16 cellular contexts compared by ENCODE assay signal in the genomic region with DNA sequence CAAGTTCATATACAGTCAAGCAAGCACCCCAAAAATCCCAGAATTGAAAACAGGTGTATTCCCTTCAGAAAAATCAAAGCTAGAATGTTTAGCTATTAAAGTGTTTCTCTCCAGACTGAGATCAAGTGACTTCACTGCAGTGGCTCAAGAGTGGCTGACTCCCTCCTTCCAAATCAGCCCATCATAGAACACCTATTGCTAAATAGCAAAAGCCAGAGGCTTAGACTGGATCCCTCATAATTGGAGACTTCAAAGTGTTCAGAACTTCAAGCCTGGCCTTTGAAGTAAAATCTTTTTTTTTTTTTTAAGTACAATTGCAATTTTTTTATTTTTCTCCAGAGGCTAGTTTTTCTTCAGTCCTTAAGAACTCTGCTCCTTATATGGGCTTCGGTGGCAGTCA. TPM values are rescaled to one million over a fixed set of nuclear protein-coding genes. Genes with fewer than 3 reads are reported as not detected.
DNase-seq lines count a peak whose midpoint lies in the region; ATAC-seq and TF ChIP-seq lines count a peak whose summit lies in the region.
"Had no signal": no experiment of that assay in that cellular context is flagged by ENCODE, and none has a peak within 500 bp of the region (broad histone marks: within the 10 kb centered on the region; RNA-seq: fewer than 3 reads in every experiment).

No MANE protein-coding gene starts in this region.

- no peaks in the 10 kb centered on the region for H3K9me3 ChIP-seq in RWPE2 (ENCODE audit: severe bottlenecking)
- H3K9me3 ChIP-seq: ascending aorta, esophagus squamous epithelium, tibial artery had no signal

- H3K27me3 ChIP-seq in RWPE2 (ENCODE audit: insufficient read depth, poor library complexity, severe bottlenecking) = no peaks in the 10 kb centered on the region
- H3K27me3 ChIP-seq: ascending aorta, esophagus squamous epithelium, tibial artery had no signal

- H3K4me3 ChIP-seq in RWPE2 (ENCODE audit: severe bottlenecking) = no peak overlapping the region
- H3K4me3 ChIP-seq: esophagus squamous epithelium, tibial artery had no signal

- H3K4me1 Mint-ChIP-seq in activated naive CD4-positive, alpha-beta T cell treated with anti-CD3 and anti-CD28 coated beads, Interleukin-2, amount 50 U/mL, for 24 hours = peaks cover 42% of the 10 kb centered on the region
- peaks cover 8% of the 10 kb centered on the region for H3K4me1 Mint-ChIP-seq in stimulated activated memory B cell treated with anti-CD40 and anti-IgM and Interleukin-4, amounts not matched to agents 10 μg/mL and 1 μg/mL and 100 μg/mL, for 72 hours

- no peak for ATAC-seq in activated naive CD4-positive, alpha-beta T cell treated with anti-CD3 and anti-CD28 coated beads, Interleukin-2, amount 50 U/mL, for 72 hours
- no peak for ATAC-seq in RWPE2 (ENCODE audit: low read depth)
- ATAC-seq in stimulated activated memory B cell treated with anti-CD40 and anti-IgM and Interleukin-4, amounts not matched to agents 10 μg/mL and 1 μg/mL and 100 μg/mL, for 72 hours = no peak
- ATAC-seq: left lobe of liver had no signal

- H3K4me3 Mint-ChIP-seq in activated naive CD4-positive, alpha-beta T cell treated with anti-CD3 and anti-CD28 coated beads, Interleukin-2, amount 50 U/mL, for 24 hours = no peak overlapping the region
- H3K4me3 Mint-ChIP-seq in stimulated activated memory B cell treated with anti-CD40 and anti-IgM and Interleukin-4, amounts not matched to agents 10 μg/mL and 1 μg/mL and 100 μg/mL, for 72 hours = no peak overlapping the region
- H3K4me3 Mint-ChIP-seq: T-helper 1 cell treated with Interleukin-12 subunit alpha and Interleukin-12 subunit beta and Interleukin-4 antibody, amounts not matched to agents 30 μg/mL and 1 μg/mL, for 36 hours had no signal

- peaks cover 2% of the 10 kb centered on the region for H3K36me3 Mint-ChIP-seq in activated naive CD4-positive, alpha-beta T cell treated with anti-CD3 and anti-CD28 coated beads, Interleukin-2, amount 50 U/mL, for 24 hours
- peaks cover 4 to 7% of the 10 kb centered on the region in 2 donors for H3K36me3 Mint-ChIP-seq in activated naive CD4-positive, alpha-beta T cell treated with anti-CD3 and anti-CD28 coated beads, Interleukin-2, amount 50 U/mL, for 72 hours
- H3K36me3 Mint-ChIP-seq in stimulated activated memory B cell treated with anti-CD40 and anti-IgM and Interleukin-4, amounts not matched to agents 10 μg/mL and 1 μg/mL and 100 μg/mL, for 72 hours = peaks cover 5% of the 10 kb centered on the region

- H3K27ac ChIP-seq in RWPE2 (ENCODE audit: poor library complexity, severe bottlenecking) = peak overlapping the region; percentile 99
- H3K27ac ChIP-seq: ascending aorta, tibial artery had no signal

- TF ChIP-seq CTCF in RWPE2 (IDR thresholded peaks at IDR 0.05; ENCODE audit: poor library complexity, severe bottlenecking) = no peak

- no peak for DNase-seq in activated naive CD4-positive, alpha-beta T cell treated with anti-CD3 and anti-CD28 coated beads, Interleukin-2, amount 50 U/mL, for 72 hours (ENCODE audit: low spot score in 2 of 2)
- DNase-seq in RWPE2 (ENCODE audit: low spot score) = no peak
- peak; percentile 8 for DNase-seq in fibroblast of gingiva (ENCODE audit: low read depth)
- no peak for DNase-seq in 8988T
- no peak for DNase-seq in anterior cingulate cortex (lab: John Stamatoyannopoulos, UW)
- no peak for DNase-seq in cortex of kidney (lab: John Stamatoyannopoulos, UW)
- DNase-seq: activated CD4-positive, alpha-beta T cell treated with anti-CD3 and anti-CD28 coated beads for 1 hour; DMS 273 treated with DMSO at 0.1 percent for 48 hours; esophagus squamous epithelium; stimulated activated CD4-positive, alpha-beta T cell treated with anti-CD3 and anti-CD28 coated beads, Interleukin-1b, Interleukin-23, amount 100 ng/mL, for 48 hours; tibial artery had no signal

- peaks cover 84% of the 10 kb centered on the region for H3K36me3 ChIP-seq in RWPE2 (ENCODE audit: low read depth)

- H3K27ac Mint-ChIP-seq in activated naive CD4-positive, alpha-beta T cell treated with anti-CD3 and anti-CD28 coated beads, Interleukin-2, amount 50 U/mL, for 24 hours = peak overlapping the region; percentile 83
- H3K27ac Mint-ChIP-seq in activated naive CD4-positive, alpha-beta T cell treated with anti-CD3 and anti-CD28 coated beads, Interleukin-2, amount 50 U/mL, for 72 hours = peak overlapping the region in 1 of 2 donors; percentile 40
- peak overlapping the region; percentile 35 for H3K27ac Mint-ChIP-seq in stimulated activated memory B cell treated with anti-CD40 and anti-IgM and Interleukin-4, amounts not matched to agents 10 μg/mL and 1 μg/mL and 100 μg/mL, for 72 hours
- H3K27ac Mint-ChIP-seq: T-helper 1 cell treated with Interleukin-12 subunit alpha and Interleukin-12 subunit beta and Interleukin-4 antibody, amounts not matched to agents 30 μg/mL and 1 μg/mL, for 36 hours had no signal

- H3K4me1 ChIP-seq in RWPE2 (ENCODE audit: insufficient read depth, poor library complexity, severe bottlenecking) = peaks cover 76% of the 10 kb centered on the region

- no peaks in the 10 kb centered on the region for H3K9me3 Mint-ChIP-seq in activated naive CD4-positive, alpha-beta T cell treated with anti-CD3 and anti-CD28 coated beads, Interleukin-2, amount 50 U/mL, for 24 hours
- no peaks in the 10 kb centered on the region for H3K9me3 Mint-ChIP-seq in activated naive CD4-positive, alpha-beta T cell treated with anti-CD3 and anti-CD28 coated beads, Interleukin-2, amount 50 U/mL, for 72 hours
- H3K9me3 Mint-ChIP-seq in stimulated activated memory B cell treated with anti-CD40 and anti-IgM and Interleukin-4, amounts not matched to agents 10 μg/mL and 1 μg/mL and 100 μg/mL, for 72 hours = no peaks in the 10 kb centered on the region
- H3K9me3 Mint-ChIP-seq: T-helper 1 cell treated with Interleukin-12 subunit alpha and Interleukin-12 subunit beta and Interleukin-4 antibody, amounts not matched to agents 30 μg/mL and 1 μg/mL, for 36 hours had no signal

- no peaks in the 10 kb centered on the region for H3K27me3 Mint-ChIP-seq in activated naive CD4-positive, alpha-beta T cell treated with anti-CD3 and anti-CD28 coated beads, Interleukin-2, amount 50 U/mL, for 24 hours
- H3K27me3 Mint-ChIP-seq in stimulated activated memory B cell treated with anti-CD40 and anti-IgM and Interleukin-4, amounts not matched to agents 10 μg/mL and 1 μg/mL and 100 μg/mL, for 72 hours = no peaks in the 10 kb centered on the region

RNA-seq across cellular contexts. Expression of a gene that starts 50.0 kb away (rescaled TPM):
- total RNA-seq in activated naive CD4-positive, alpha-beta T cell treated with anti-CD3 and anti-CD28 coated beads, Interleukin-2, amount 50 U/mL, for 72 hours = 10 to 100 TPM; 50.1 to 71.1 TPM
